ENCODE assay signal across 8 cellular contexts in the genomic region with DNA sequence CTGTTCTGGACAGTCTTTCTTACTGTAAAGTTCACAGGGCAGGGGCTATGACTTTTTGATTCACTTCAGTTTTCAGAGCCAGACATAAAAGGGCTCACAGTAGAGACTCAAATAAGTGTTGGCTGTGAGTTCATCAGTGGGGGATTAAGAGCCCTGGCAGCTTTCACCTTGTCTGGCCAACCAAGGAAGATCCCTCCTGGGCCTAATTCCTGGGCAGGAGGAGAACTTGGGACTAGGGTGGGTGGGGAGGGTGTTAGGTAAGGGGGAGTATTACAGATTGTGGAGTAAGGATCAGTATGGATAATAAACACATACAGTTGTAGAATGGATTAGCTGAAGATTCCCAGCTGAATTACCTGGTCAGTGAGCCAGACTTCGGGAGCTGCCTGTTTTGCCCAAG. TPM values are rescaled to one million over a fixed set of nuclear protein-coding genes. Genes with fewer than 3 reads are reported as not detected.
DNase-seq lines count a peak whose midpoint lies in the region; ATAC-seq and TF ChIP-seq lines count a peak whose summit lies in the region.

No MANE protein-coding gene starts in this region.

- no peaks in the 10 kb centered on the region for H3K9me3 ChIP-seq in right lobe of liver
- no peaks in the 10 kb centered on the region for H3K9me3 ChIP-seq in testis

- H3K4me3 Mint-ChIP-seq in activated CD4-positive, alpha-beta T cell treated with anti-CD3 and anti-CD28 coated beads, Interleukin-2, amount 10 ng/mL, durations not matched to agents 7 days and 5 days, result peak overlapping the region; percentile 88
- peak overlapping the region; percentile 87 for H3K4me3 Mint-ChIP-seq in activated naive CD8-positive, alpha-beta T cell treated with anti-CD3 and anti-CD28 coated beads, Interleukin-2, amount 50 U/mL, for 24 hours

- no peak for TF ChIP-seq POLR2A in right lobe of liver (IDR thresholded peaks at IDR 0.05)
- no peak for TF ChIP-seq POLR2A in testis (IDR thresholded peaks at IDR 0.05)

- H3K9me3 Mint-ChIP-seq in activated CD4-positive, alpha-beta T cell treated with anti-CD3 and anti-CD28 coated beads, Interleukin-2, amount 10 ng/mL, durations not matched to agents 7 days and 5 days, result no peaks in the 10 kb centered on the region
- H3K9me3 Mint-ChIP-seq in activated naive CD8-positive, alpha-beta T cell treated with anti-CD3 and anti-CD28 coated beads, Interleukin-2, amount 50 U/mL, for 24 hours, result no peaks in the 10 kb centered on the region

- CTCF ChIA-PET in activated CD4-positive, alpha-beta T cell treated with anti-CD3 and anti-CD28 coated beads, Interleukin-2, amount 10 ng/mL, durations not matched to agents 7 days and 5 days (lab: Charles Lee), result interaction anchor here (2.4 kb wide), 1 partner anchor 105 kb away, joined by 10 read pairs; no protein-coding TSS in a partner anchor

- POLR2A ChIA-PET in activated CD4-positive, alpha-beta T cell treated with anti-CD3 and anti-CD28 coated beads, Interleukin-2, amount 10 ng/mL, durations not matched to agents 7 days and 5 days (lab: Charles Lee), result no interaction called here

- no peak for DNase-seq in activated CD4-positive, alpha-beta T cell treated with anti-CD3 and anti-CD28 coated beads, Interleukin-2, amount 10 ng/mL, durations not matched to agents 7 days and 5 days
- no peak for DNase-seq in activated CD4-positive, alpha-beta T cell treated with anti-CD3 and anti-CD28 coated beads for 4 hours
- DNase-seq in activated naive CD8-positive, alpha-beta T cell treated with anti-CD3 and anti-CD28 coated beads, Interleukin-2, amount 50 U/mL, for 24 hours, result no peak
- DNase-seq in right lobe of liver (no peak), testis (no peak), DMS153 treated with DMSO at 0.1 percent for 48 hours (lab: John Stamatoyannopoulos, UW; ENCODE audit: unreplicated experiment) (no peak)
- no peak for DNase-seq in stimulated activated CD4-positive, alpha-beta T cell treated with anti-CD3 and anti-CD28 coated beads, Interleukin-1b, Interleukin-23, amount 100 ng/mL, for 48 hours

- TF ChIP-seq CTCF in right lobe of liver (IDR thresholded peaks at IDR 0.05) (no peak), testis (IDR thresholded peaks at IDR 0.05) (no peak)

- H3K36me3 ChIP-seq in right lobe of liver, result no peaks in the 10 kb centered on the region
- no peaks in the 10 kb centered on the region for H3K36me3 ChIP-seq in testis (ENCODE audit: low read depth, missing control alignments)

- intact Hi-C loops in right lobe of liver (cut with DNase I), result loop anchor here (10.0 kb wide), 1 partner anchor 78 kb away; no protein-coding TSS in a partner anchor
- intact Hi-C loops in testis (cut with DNase I; ENCODE audit: low total_unique reads), result no loop called here

- H3K27ac Mint-ChIP-seq in activated CD4-positive, alpha-beta T cell treated with anti-CD3 and anti-CD28 coated beads, Interleukin-2, amount 10 ng/mL, durations not matched to agents 7 days and 5 days, result peak overlapping the region; percentile 95
- peak overlapping the region; percentile 92 for H3K27ac Mint-ChIP-seq in activated naive CD8-positive, alpha-beta T cell treated with anti-CD3 and anti-CD28 coated beads, Interleukin-2, amount 50 U/mL, for 24 hours

- H3K4me3 ChIP-seq in right lobe of liver (peak overlapping the region; percentile 78 to 99 (median 90)), testis (peak overlapping the region; percentile 77 to 78)

- ATAC-seq in activated naive CD8-positive, alpha-beta T cell treated with anti-CD3 and anti-CD28 coated beads, Interleukin-2, amount 50 U/mL, for 24 hours, result no peak
- ATAC-seq in right lobe of liver (no peak), HG03108 (IDR thresholded peaks at IDR 0.05; ENCODE audit: unreplicated experiment) (no peak)

- 100% methylated on average over 1 of the region's 1 CpG for WGBS in right lobe of liver (ENCODE audit: insufficient coverage, low coverage, low lambda C conversion rate, missing lambda C conversion rate)
- 87 to 100% methylated on average over 1 of the region's 1 CpG for WGBS in testis, 2 donors

- H3K27ac ChIP-seq in right lobe of liver (peak overlapping the region in 2 of 3 donors; percentile 68 to 93), testis (peak overlapping the region; percentile 75 to 94)

- H3K4me1 ChIP-seq in right lobe of liver (peaks cover 0 to 21% (median 10%) of the 10 kb centered on the region in 4 donors), testis (peaks cover 17% of the 10 kb centered on the region)

- peaks cover 23% of the 10 kb centered on the region for H3K4me1 Mint-ChIP-seq in activated CD4-positive, alpha-beta T cell treated with anti-CD3 and anti-CD28 coated beads, Interleukin-2, amount 10 ng/mL, durations not matched to agents 7 days and 5 days
- peaks cover 28% of the 10 kb centered on the region for H3K4me1 Mint-ChIP-seq in activated naive CD8-positive, alpha-beta T cell treated with anti-CD3 and anti-CD28 coated beads, Interleukin-2, amount 50 U/mL, for 24 hours

- peaks cover 3% of the 10 kb centered on the region for H3K36me3 Mint-ChIP-seq in activated CD4-positive, alpha-beta T cell treated with anti-CD3 and anti-CD28 coated beads, Interleukin-2, amount 10 ng/mL, durations not matched to agents 7 days and 5 days (ENCODE audit: low read depth)
- H3K36me3 Mint-ChIP-seq in activated naive CD8-positive, alpha-beta T cell treated with anti-CD3 and anti-CD28 coated beads, Interleukin-2, amount 50 U/mL, for 24 hours (ENCODE audit: low read depth), result no peaks in the 10 kb centered on the region

- H3K27me3 ChIP-seq in right lobe of liver (no peaks in the 10 kb centered on the region), testis (no peaks in the 10 kb centered on the region)

- peaks cover 3% of the 10 kb centered on the region for H3K27me3 Mint-ChIP-seq in activated CD4-positive, alpha-beta T cell treated with anti-CD3 and anti-CD28 coated beads, Interleukin-2, amount 10 ng/mL, durations not matched to agents 7 days and 5 days
- H3K27me3 Mint-ChIP-seq in activated naive CD8-positive, alpha-beta T cell treated with anti-CD3 and anti-CD28 coated beads, Interleukin-2, amount 50 U/mL, for 24 hours, result no peaks in the 10 kb centered on the region

RNA-seq across cellular contexts. Expression of gene SFXN5, which starts 0.9 kb away (rescaled TPM):
- 1 to 10 TPM; 7.0 to 10.0 TPM for total RNA-seq in activated CD4-positive, alpha-beta T cell treated with anti-CD3 and anti-CD28 coated beads, Interleukin-2, amount 10 ng/mL, durations not matched to agents 7 days and 5 days
- total RNA-seq in right lobe of liver (10 to 100 TPM; 33.1 to 73.4 (median 56.6) TPM), testis (10 to 100 TPM; 25.4 to 32.2 TPM)
- polyA plus RNA-seq in testis (ENCODE audit: insufficient read depth, low read depth, low replicate concordance), result 24.0 TPM

RNA-seq across cellular contexts. Expression of gene RAB11FIP5, which starts 40.3 kb away (rescaled TPM):
- total RNA-seq in activated CD4-positive, alpha-beta T cell treated with anti-CD3 and anti-CD28 coated beads, Interleukin-2, amount 10 ng/mL, durations not matched to agents 7 days and 5 days, result 1 to 10 TPM; 8.5 to 8.7 TPM
- 10 to 100 TPM in 3 of 6 experiments, 1 to 10 TPM in 3; 4.5 to 12.7 (median 9.0) TPM for total RNA-seq in right lobe of liver
- 100 to 1,000 TPM; 108 to 168 TPM for total RNA-seq in testis
- 332 TPM for polyA plus RNA-seq in testis (ENCODE audit: insufficient read depth, low read depth, low replicate concordance)

Comparison
In these comparisons a context has a peak if more than half of its experiments do, and no peak if none do; other contexts are left out.
1. RNA of gene RAB11FIP5, which starts 40.3 kb away (total RNA-seq): 108 to 168 TPM in testis; 4.5 to 12.7 TPM in right lobe of liver and 8.5 to 8.7 TPM in activated CD4-positive, alpha-beta T cell treated with anti-CD3 and anti-CD28 coated beads, Interleukin-2, amount 10 ng/mL, durations not matched to agents 7 days and 5 days; every median in the first group is over 4 times any median in the second.